Comparison of ENCODE assay signal across 2 cellular contexts in genomic region chr7:51459809-51460208, GRCh38.
TF ChIP-seq lines count a peak whose summit lies in the region.

No MANE protein-coding gene starts in this region.

TF ChIP-seq in GM23338, 12 proteins besides CTCF, POLR2A, EP300 and RAD21:
- no peak for TF ChIP-seq ZNF462 (CRISPR knock-in tag; IDR thresholded peaks at IDR 0.05)
- no peak for TF ChIP-seq POLR2AphosphoS5 (IDR thresholded peaks at IDR 0.05; ENCODE audit: low read depth)
- no peak for TF ChIP-seq ETS1 (IDR thresholded peaks at IDR 0.05)

TF ChIP-seq in H1, 55 proteins besides CTCF, POLR2A, EP300 and RAD21:
- TF ChIP-seq TCF12 (IDR thresholded peaks at IDR 0.05; ENCODE audit: low read depth, low read length) (no peak), CHD2 (IDR thresholded peaks at IDR 0.05; ENCODE audit: low read length) (no peak)
